ENCODE assay signal across 23 cellular contexts in genomic region chr9:130276121-130276520, GRCh38. TPM values are rescaled to one million over a fixed set of nuclear protein-coding genes. Genes with fewer than 3 reads are reported as not detected.
DNase-seq lines count a peak whose midpoint lies in the region; ATAC-seq and TF ChIP-seq lines count a peak whose summit lies in the region.
"Had no signal": no experiment of that assay in that cellular context is flagged by ENCODE, and none has a peak within 500 bp of the region (broad histone marks: within the 10 kb centered on the region; RNA-seq: fewer than 3 reads in every experiment).

No MANE protein-coding gene starts in this region.

- WGBS in GM23248 (ENCODE audit: low coverage in 1 of 2, low lambda C conversion rate in 2 of 2, missing lambda C conversion rate in 2 of 2), 2 experiments: 69 to 76% methylated on average over 3 of the region's 3 CpGs
- 63 to 90% (median 87%) methylated on average over 3 of the region's 3 CpGs for WGBS in spleen, 5 donors

- H3K79me2 ChIP-seq in GM23248 (ENCODE audit: insufficient read depth): no peaks in the 10 kb centered on the region

- H3K9me2 ChIP-seq in GM23248 (ENCODE audit: insufficient read depth): no peaks in the 10 kb centered on the region

- no peak for TF ChIP-seq POLR2A in spleen (IDR thresholded peaks at IDR 0.05)

- TF ChIP-seq CTCF in spleen (IDR thresholded peaks at IDR 0.05 in 8 of 11, conservative IDR thresholded peaks at IDR 0.05 in 3 of 11) (no peak), RWPE1 (conservative IDR thresholded peaks at IDR 0.05; ENCODE audit: low read depth) (no peak)

- H3K4me1 Mint-ChIP-seq in stimulated activated naive CD8-positive, alpha-beta T cell treated with anti-CD3 and anti-CD28 coated beads, Interleukin-15, amount 100 ng/mL, for 72 hours: no peaks in the 10 kb centered on the region
- H3K4me1 Mint-ChIP-seq: memory B cell, T-cell had no signal

- H3K9me3 ChIP-seq in GM23248 (ENCODE audit: low read depth) (no peaks in the 10 kb centered on the region), spleen (no peaks in the 10 kb centered on the region)
- H3K9me3 ChIP-seq: BLaER1 treated with 17β-estradiol and CSF1 and Interleukin-3, amounts not matched to agents 10 nM and 100 nM; right lobe of liver had no signal

- DNase-seq in GM23248: peak; percentile 32
- peak; percentile 19 for DNase-seq in SW480 (ENCODE audit: low spot score)
- peak; percentile 50 for DNase-seq in hepatic stellate cell (ENCODE audit: low spot score)
- peak; percentile 14 for DNase-seq in spleen
- DNase-seq in activated effector memory CD4-positive, alpha-beta T cell treated with Interleukin-2 at 50 U/mL for 16 hours: no peak
- DNase-seq in stimulated activated naive CD8-positive, alpha-beta T cell treated with anti-CD3 and anti-CD28 coated beads, Interleukin-15, amount 100 ng/mL, for 72 hours: no peak
- DNase-seq in RWPE1 (ENCODE audit: low spot score): no peak
- DNase-seq: activated CD8-positive, alpha-beta memory T cell treated with anti-CD3 and anti-CD28 coated beads, Interleukin-2, amount 50 U/mL, for 48 hours; activated naive CD4-positive, alpha-beta T cell treated with anti-CD3 and anti-CD28 coated beads, Interleukin-2, amount 50 U/mL, for 16 hours; caudate nucleus; DMS79; effector memory CD4-positive, alpha-beta T cell; foreskin melanocyte; NCI-H187; NCI-H510A treated with DMSO at 0.1 percent for 48 hours; right lobe of liver; stimulated activated naive CD4-positive, alpha-beta T cell; T-cell had no signal

- in situ Hi-C loops in GM23248 (cut with MboI): no loop called here

- no peak overlapping the region for H3K27ac ChIP-seq in GM23248
- no peak overlapping the region for H3K27ac ChIP-seq in spleen
- no peak overlapping the region for H3K27ac ChIP-seq in RWPE1
- H3K27ac ChIP-seq: BLaER1 treated with 17β-estradiol and CSF1 and Interleukin-3, amounts not matched to agents 10 nM and 100 nM; HL-60; right lobe of liver had no signal

- no peak overlapping the region for H3K4me3 Mint-ChIP-seq in stimulated activated naive CD8-positive, alpha-beta T cell treated with anti-CD3 and anti-CD28 coated beads, Interleukin-15, amount 100 ng/mL, for 72 hours
- H3K4me3 Mint-ChIP-seq: memory B cell, T-cell had no signal

- no peak for ATAC-seq in stimulated activated naive CD8-positive, alpha-beta T cell treated with anti-CD3 and anti-CD28 coated beads, Interleukin-15, amount 100 ng/mL, for 72 hours
- ATAC-seq in HG03442 (IDR thresholded peaks at IDR 0.05; ENCODE audit: unreplicated experiment): no peak
- ATAC-seq: T-cell had no signal

- H3K9ac ChIP-seq in GM23248: no peak overlapping the region
- H3K9ac ChIP-seq: BLaER1 treated with 17β-estradiol and CSF1 and Interleukin-3, amounts not matched to agents 10 nM and 100 nM had no signal

- H3K27ac Mint-ChIP-seq in stimulated activated naive CD8-positive, alpha-beta T cell treated with anti-CD3 and anti-CD28 coated beads, Interleukin-15, amount 100 ng/mL, for 72 hours: no peak overlapping the region
- H3K27ac Mint-ChIP-seq: memory B cell, T-cell had no signal

- POLR2A ChIA-PET in RWPE1 (lab: Yijun Ruan, JAX; ENCODE audit: low non-redundant PET): no interaction called here

- H3K27me3 ChIP-seq in GM23248 (replicated peaks; ENCODE audit: insufficient read depth) (peaks cover 6% of the 10 kb centered on the region; the same call in 1 of the 2 replicates), spleen (replicated peaks in 1 of 7) (peaks cover 0 to 64% (median under 1%) of the 10 kb centered on the region in 7 donors)
- H3K27me3 ChIP-seq: BLaER1 treated with 17β-estradiol and CSF1 and Interleukin-3, amounts not matched to agents 10 nM and 100 nM; right lobe of liver had no signal

- H3K4me2 ChIP-seq in GM23248 (ENCODE audit: unreplicated experiment): no peak overlapping the region

- H2AFZ ChIP-seq in GM23248: no peak overlapping the region

- H3K36me3 ChIP-seq in GM23248 (ENCODE audit: low read depth) (no peaks in the 10 kb centered on the region), spleen (no peaks in the 10 kb centered on the region)
- H3K36me3 ChIP-seq: BLaER1 treated with 17β-estradiol and CSF1 and Interleukin-3, amounts not matched to agents 10 nM and 100 nM; right lobe of liver had no signal

- peaks cover 21% of the 10 kb centered on the region for H3K27me3 Mint-ChIP-seq in stimulated activated naive CD8-positive, alpha-beta T cell treated with anti-CD3 and anti-CD28 coated beads, Interleukin-15, amount 100 ng/mL, for 72 hours

- CTCF ChIA-PET in RWPE1 (lab: Yijun Ruan, JAX): no interaction called here

- H3K4me1 ChIP-seq in GM23248 (ENCODE audit: insufficient read depth) (no peaks in the 10 kb centered on the region), spleen (peaks cover 0 to 8% (median 0%) of the 10 kb centered on the region in 6 donors)
- H3K4me1 ChIP-seq: right lobe of liver had no signal

- H3K4me3 ChIP-seq in GM23248: no peak overlapping the region
- no peak overlapping the region for H3K4me3 ChIP-seq in spleen
- H3K4me3 ChIP-seq: BLaER1 treated with 17β-estradiol and CSF1 and Interleukin-3, amounts not matched to agents 10 nM and 100 nM; GM12878; right lobe of liver had no signal

- no peaks in the 10 kb centered on the region for H3F3A ChIP-seq in GM23248 (ENCODE audit: insufficient read depth)

- intact Hi-C loops in spleen (cut with DNase I; ENCODE audit: low total_unique reads): no loop called here

- H3K9me3 Mint-ChIP-seq in stimulated activated naive CD8-positive, alpha-beta T cell treated with anti-CD3 and anti-CD28 coated beads, Interleukin-15, amount 100 ng/mL, for 72 hours: no peaks in the 10 kb centered on the region
- H3K9me3 Mint-ChIP-seq: memory B cell, T-cell had no signal

- H4K20me1 ChIP-seq in GM23248 (ENCODE audit: insufficient read depth): no peaks in the 10 kb centered on the region
- H4K20me1 ChIP-seq: BLaER1 treated with 17β-estradiol and CSF1 and Interleukin-3, amounts not matched to agents 10 nM and 100 nM had no signal

RNA-seq across cellular contexts. Expression of gene HMCN2, which starts 10.6 kb away (rescaled TPM):
- not detected in 2 replicates for total RNA-seq in GM23248 (2014; rRNA removed; shearing (Covaris generic))
- polyA plus RNA-seq in GM23248 (2016; fragmentation: Nextera tagmentation; extraction: Ambion mirVana) (not detected in 2 replicates), spleen (1 to 10 TPM in 2 of 3 donors, under 1 TPM in 1; 0.39 to 1.7 (median 1.4) TPM)
- total RNA-seq in spleen: 1 to 10 TPM in 2 of 7 donors, under 1 TPM in 5; 0.09 to 1.9 (median 0.67) TPM
- total RNA-seq: GM12878 had no signal

Comparison
In these comparisons a context has a peak if more than half of its experiments do, and no peak if none do; other contexts are left out.
1. DNase-seq: peak in GM23248 (single experiment), SW480 (single experiment), hepatic stellate cell (single experiment) and spleen (single experiment); none in activated effector memory CD4-positive, alpha-beta T cell treated with Interleukin-2 at 50 U/mL for 16 hours (single experiment), stimulated activated naive CD8-positive, alpha-beta T cell treated with anti-CD3 and anti-CD28 coated beads, Interleukin-15, amount 100 ng/mL, for 72 hours (0 of 2) and RWPE1 (single experiment).